1 cellular context compared by ENCODE assay signal in genomic region chr4:83034630-83035494, GRCh38.
TF ChIP-seq lines count a peak whose summit lies in the region.

Gene COPS4, plus strand, starts transcription at chr4:83035183. Its CDS starts 42 bp downstream, at chr4:83035225.

TF ChIP-seq in K562, 482 proteins besides CTCF, POLR2A, EP300 and RAD21 (continued from another document and continues in another):
- TF ChIP-seq ZBTB11 (CRISPR knock-in tag; IDR thresholded peaks at IDR 0.05) (peak; percentile 92 to 99 (median 98)), SIRT6 (IDR thresholded peaks at IDR 0.05; ENCODE audit: low read depth, low read length) (no peak), TOE1 (IDR thresholded peaks at IDR 0.05; ENCODE audit: borderline replicate concordance) (peak; percentile 95), TOE1 (CRISPR knock-in tag; IDR thresholded peaks at IDR 0.05; ENCODE audit: borderline replicate concordance, low read depth) (no peak), ETV1 (tag; conservative IDR thresholded peaks at IDR 0.05; ENCODE audit: low read depth) (peak; percentile 28; the same call in 1 of the 2 replicates), KAT7 (CRISPR knock-in tag; IDR thresholded peaks at IDR 0.05; ENCODE audit: borderline replicate concordance) (peak; percentile 52; the same call in 1 of the 2 replicates), ZFP30 (CRISPR knock-in tag; IDR thresholded peaks at IDR 0.05; ENCODE audit: borderline replicate concordance) (no peak), ATF4 (CRISPR knock-in tag; IDR thresholded peaks at IDR 0.05) (0 out of 2 replicates have a peak, but pooled peaks have one; percentile 42), ZNF224 (CRISPR knock-in tag; IDR thresholded peaks at IDR 0.05) (no peak), DNMT1 (IDR thresholded peaks at IDR 0.05) (no peak), KHSRP (IDR thresholded peaks at IDR 0.05) (no peak), HDAC2 (IDR thresholded peaks at IDR 0.05) (peak; percentile 77), HDAC3 (IDR thresholded peaks at IDR 0.05; ENCODE audit: borderline replicate concordance, partially characterized antibody) (peak; percentile 70), ZNF561 (CRISPR knock-in tag; conservative IDR thresholded peaks at IDR 0.05) (no peak), BRCA1 (IDR thresholded peaks at IDR 0.05) (no peak), BRCA1 (CRISPR knock-in tag; IDR thresholded peaks at IDR 0.05) (no peak), ZBTB12 (CRISPR knock-in tag; IDR thresholded peaks at IDR 0.05) (0 out of 2 replicates have a peak, but pooled peaks have one; percentile 19), PML (IDR thresholded peaks at IDR 0.05; ENCODE audit: low read length) (peak; percentile 73), ZC3H8 (IDR thresholded peaks at IDR 0.05) (peak; percentile 41; the same call in 1 of the 2 replicates), DEAF1 (CRISPR knock-in tag; IDR thresholded peaks at IDR 0.05) (0 out of 2 replicates have a peak, but pooled peaks have one; percentile 36), ZNF175 (CRISPR knock-in tag; IDR thresholded peaks at IDR 0.05; ENCODE audit: low read depth) (0 out of 2 replicates have a peak, but pooled peaks have one; percentile 53), ZHX1 (conservative IDR thresholded peaks at IDR 0.05; ENCODE audit: low read length) (0 out of 2 replicates have a peak, but pooled peaks have one; percentile 42), BHLHE40 (IDR thresholded peaks at IDR 0.05; ENCODE audit: low read length) (peak; percentile 76), ZNF280B (CRISPR knock-in tag; IDR thresholded peaks at IDR 0.05) (no peak), PHF21A (IDR thresholded peaks at IDR 0.05; ENCODE audit: borderline replicate concordance, low read depth) (peak; percentile 88), DMBX1 (CRISPR knock-in tag; IDR thresholded peaks at IDR 0.05; ENCODE audit: borderline replicate concordance) (0 out of 2 replicates have a peak, but pooled peaks have one; percentile 29), STAT5B (CRISPR knock-in tag; IDR thresholded peaks at IDR 0.05) (no peak), RBM34 (IDR thresholded peaks at IDR 0.05; ENCODE audit: borderline replicate concordance, insufficient read depth, low read length) (no peak), ZNF699 (CRISPR knock-in tag; IDR thresholded peaks at IDR 0.05; ENCODE audit: insufficient replicate concordance) (no peak), E2F3 (CRISPR knock-in tag; IDR thresholded peaks at IDR 0.05) (no peak), NR2C2 (CRISPR knock-in tag; IDR thresholded peaks at IDR 0.05) (no peak), NR2C2 (tag; IDR thresholded peaks at IDR 0.05) (peak; percentile 78), ARID2 (IDR thresholded peaks at IDR 0.05) (no peak), MXI1 (IDR thresholded peaks at IDR 0.05; ENCODE audit: low read depth, low read length) (no peak), RBM25 (IDR thresholded peaks at IDR 0.05; ENCODE audit: low read depth, low read length, severe bottlenecking) (no peak), STAG1 (CRISPR knock-in tag; IDR thresholded peaks at IDR 0.05; ENCODE audit: borderline replicate concordance) (no peak), KAT2B (IDR thresholded peaks at IDR 0.05; ENCODE audit: low read depth, low read length) (no peak), PHTF2 (CRISPR knock-in tag; IDR thresholded peaks at IDR 0.05) (no peak)
- TF ChIP-seq, protein P1, sequence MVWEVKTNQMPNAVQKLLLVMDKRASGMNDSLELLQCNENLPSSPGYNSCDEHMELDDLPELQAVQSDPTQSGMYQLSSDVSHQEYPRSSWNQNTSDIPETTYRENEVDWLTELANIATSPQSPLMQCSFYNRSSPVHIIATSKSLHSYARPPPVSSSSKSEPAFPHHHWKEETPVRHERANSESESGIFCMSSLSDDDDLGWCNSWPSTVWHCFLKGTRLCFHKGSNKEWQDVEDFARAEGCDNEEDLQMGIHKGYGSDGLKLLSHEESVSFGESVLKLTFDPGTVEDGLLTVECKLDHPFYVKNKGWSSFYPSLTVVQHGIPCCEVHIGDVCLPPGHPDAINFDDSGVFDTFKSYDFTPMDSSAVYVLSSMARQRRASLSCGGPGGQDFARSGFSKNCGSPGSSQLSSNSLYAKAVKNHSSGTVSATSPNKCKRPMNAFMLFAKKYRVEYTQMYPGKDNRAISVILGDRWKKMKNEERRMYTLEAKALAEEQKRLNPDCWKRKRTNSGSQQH (CRISPR knock-in tag; IDR thresholded peaks at IDR 0.05): 0 out of 2 replicates have a peak, but pooled peaks have one; percentile 37
- TF ChIP-seq, protein P2, sequence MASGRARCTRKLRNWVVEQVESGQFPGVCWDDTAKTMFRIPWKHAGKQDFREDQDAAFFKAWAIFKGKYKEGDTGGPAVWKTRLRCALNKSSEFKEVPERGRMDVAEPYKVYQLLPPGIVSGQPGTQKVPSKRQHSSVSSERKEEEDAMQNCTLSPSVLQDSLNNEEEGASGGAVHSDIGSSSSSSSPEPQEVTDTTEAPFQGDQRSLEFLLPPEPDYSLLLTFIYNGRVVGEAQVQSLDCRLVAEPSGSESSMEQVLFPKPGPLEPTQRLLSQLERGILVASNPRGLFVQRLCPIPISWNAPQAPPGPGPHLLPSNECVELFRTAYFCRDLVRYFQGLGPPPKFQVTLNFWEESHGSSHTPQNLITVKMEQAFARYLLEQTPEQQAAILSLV (tag; IDR thresholded peaks at IDR 0.05): no peak
- TF ChIP-seq, protein P3, sequence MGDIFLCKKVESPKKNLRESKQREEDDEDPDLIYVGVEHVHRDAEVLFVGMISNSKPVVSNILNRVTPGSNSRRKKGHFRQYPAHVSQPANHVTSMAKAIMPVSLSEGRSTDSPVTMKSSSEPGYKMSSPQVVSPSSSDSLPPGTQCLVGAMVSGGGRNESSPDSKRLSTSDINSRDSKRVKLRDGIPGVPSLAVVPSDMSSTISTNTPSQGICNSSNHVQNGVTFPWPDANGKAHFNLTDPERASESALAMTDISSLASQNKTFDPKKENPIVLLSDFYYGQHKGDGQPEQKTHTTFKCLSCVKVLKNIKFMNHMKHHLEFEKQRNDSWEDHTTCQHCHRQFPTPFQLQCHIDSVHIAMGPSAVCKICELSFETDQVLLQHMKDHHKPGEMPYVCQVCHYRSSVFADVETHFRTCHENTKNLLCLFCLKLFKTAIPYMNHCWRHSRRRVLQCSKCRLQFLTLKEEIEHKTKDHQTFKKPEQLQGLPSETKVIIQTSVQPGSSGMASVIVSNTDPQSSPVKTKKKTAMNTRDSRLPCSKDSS (IDR thresholded peaks at IDR 0.05; ENCODE audit: low read depth, partially characterized antibody): no peak
- TF ChIP-seq, protein P4, sequence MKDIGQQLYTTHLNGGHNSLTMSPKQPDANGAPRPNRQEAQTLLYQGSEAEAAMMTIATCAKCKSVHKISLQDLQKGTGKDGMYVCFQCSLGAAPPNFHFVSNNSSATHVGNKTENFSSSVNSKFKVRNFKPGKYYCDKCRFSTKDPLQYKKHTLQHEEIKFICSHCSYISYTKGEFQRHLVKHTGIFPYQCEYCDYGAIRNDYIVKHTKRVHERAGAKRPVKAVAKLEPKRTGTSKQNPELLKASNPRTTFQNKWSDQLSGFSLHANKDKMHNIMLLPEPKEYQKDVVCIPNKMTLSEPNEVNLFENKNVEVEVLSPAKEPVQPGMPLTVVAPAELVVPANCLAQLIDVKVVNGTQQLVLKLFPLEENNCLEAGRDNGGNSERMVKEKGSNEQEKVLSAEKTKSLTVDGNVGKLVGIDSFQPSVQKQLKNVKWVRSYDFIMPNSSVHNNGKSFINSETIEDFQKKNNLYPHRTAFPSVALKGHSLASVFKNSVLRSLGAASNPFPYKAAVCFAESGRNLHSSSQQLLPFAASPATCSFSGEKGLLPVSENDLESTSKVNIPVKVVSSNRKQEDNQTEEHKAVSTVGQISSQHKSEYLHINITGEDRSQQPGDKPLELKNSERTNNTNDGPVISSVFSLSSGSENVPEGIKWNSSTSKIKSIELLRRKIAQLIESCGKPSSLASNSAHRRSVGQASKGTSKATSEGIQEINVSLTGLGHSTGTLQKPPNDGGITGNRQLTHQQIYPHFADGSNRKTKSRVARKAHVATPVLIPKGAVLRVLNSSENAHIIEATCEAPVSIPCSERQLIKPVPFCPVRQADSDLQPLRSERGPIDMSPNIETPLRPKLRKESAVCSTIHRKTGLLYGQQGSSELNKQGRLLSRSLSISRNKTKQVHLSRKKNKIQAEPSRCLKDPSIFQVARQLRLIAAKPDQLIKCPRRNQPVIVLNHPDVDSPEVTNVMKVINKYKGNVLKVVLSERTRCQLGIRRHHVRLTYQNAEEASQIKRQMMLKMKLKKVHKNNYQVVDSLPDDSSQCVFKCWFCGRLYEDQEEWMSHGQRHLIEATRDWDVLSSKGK (CRISPR knock-in tag; IDR thresholded peaks at IDR 0.05): no peak
- TF ChIP-seq, protein P5, sequence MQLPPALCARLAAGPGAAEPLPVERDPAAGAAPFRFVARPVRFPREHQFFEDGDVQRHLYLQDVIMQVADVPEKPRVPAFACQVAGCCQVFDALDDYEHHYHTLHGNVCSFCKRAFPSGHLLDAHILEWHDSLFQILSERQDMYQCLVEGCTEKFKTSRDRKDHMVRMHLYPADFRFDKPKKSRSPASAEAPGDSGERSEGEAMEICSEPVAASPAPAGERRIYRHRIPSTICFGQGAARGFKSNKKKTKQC (CRISPR knock-in tag; IDR thresholded peaks at IDR 0.05): peak; percentile 61; the same call in 1 of the 2 replicates
